9 cellular contexts compared by ENCODE assay signal in genomic region chr14:23008836-23009235, GRCh38. TPM values are rescaled to one million over a fixed set of nuclear protein-coding genes. Genes with fewer than 3 reads are reported as not detected.
A peak's percentile ranks its signal among the peaks of the same experiment; 100 is the strongest.
DNase-seq lines count a peak whose midpoint lies in the region; ATAC-seq and TF ChIP-seq lines count a peak whose summit lies in the region.
"Had no signal": no experiment of that assay in that cellular context is flagged by ENCODE, and none has a peak within 500 bp of the region (broad histone marks: within the 10 kb centered on the region; RNA-seq: fewer than 3 reads in every experiment).

No MANE protein-coding gene starts in this region.

- H3K4me1 ChIP-seq in left lung: peaks cover 8 to 30% of the 10 kb centered on the region in 2 donors
- H3K4me1 ChIP-seq in BE2C: peaks cover 23% of the 10 kb centered on the region

- no peaks in the 10 kb centered on the region for H3K27me3 ChIP-seq in left lung
- no peaks in the 10 kb centered on the region for H3K27me3 ChIP-seq in BE2C

- H3K36me3 ChIP-seq in KOPT-K1 (ENCODE audit: insufficient read depth, low read length): no peaks in the 10 kb centered on the region
- no peaks in the 10 kb centered on the region for H3K36me3 ChIP-seq in left lung
- no peaks in the 10 kb centered on the region for H3K36me3 ChIP-seq in BE2C

- ATAC-seq in left lung (no peak), HG02840 (IDR thresholded peaks at IDR 0.05; ENCODE audit: low FRiP score, unreplicated experiment) (no peak), GM19395 (IDR thresholded peaks at IDR 0.05; ENCODE audit: unreplicated experiment) (no peak), HG03196 (IDR thresholded peaks at IDR 0.05; ENCODE audit: unreplicated experiment) (no peak)

- H3K9me3 ChIP-seq in KOPT-K1 (ENCODE audit: insufficient read depth, low read length, poor library complexity, severe bottlenecking) (no peaks in the 10 kb centered on the region), left lung (no peaks in the 10 kb centered on the region), BE2C (no peaks in the 10 kb centered on the region; the same call in 1 of the 2 replicates)

- intact Hi-C loops in left lung (cut with DNase I): no loop called here

- TF ChIP-seq CTCF in left lung (IDR thresholded peaks at IDR 0.05): no peak
- TF ChIP-seq CTCF in BE2C (IDR thresholded peaks at IDR 0.05; ENCODE audit: low read depth, low read length): no peak

- H3K27ac ChIP-seq in KOPT-K1 (ENCODE audit: low read depth, low read length, poor library complexity, severe bottlenecking) (peak overlapping the region; percentile 93), left lung (peak overlapping the region; percentile 85 to 89)

- peak; percentile 82 for DNase-seq in DMS79 (lab: John Stamatoyannopoulos, UW)
- peak; percentile 65 for DNase-seq in SIG-M5 treated with dmso at 0.1 percent for 504 hours (lab: John Stamatoyannopoulos, UW; ENCODE audit: unreplicated experiment)
- DNase-seq in left lung: no peak
- no peak for DNase-seq in BE2C

- no peak overlapping the region for H3K4me3 ChIP-seq in left lung
- H3K4me3 ChIP-seq in BE2C (ENCODE audit: low read depth, low read length): no peak overlapping the region

RNA-seq across cellular contexts. Expression of gene C14orf93, which starts 1.1 kb away (rescaled TPM):
- 1 to 10 TPM; 8.3 TPM for total RNA-seq in left lung
- 13.4 TPM for polyA plus RNA-seq in BE2C (2012; ENCODE audit: insufficient read depth, insufficient read length, low read depth)

RNA-seq across cellular contexts. Expression of gene PSMB5, which starts 25.9 kb away (rescaled TPM):
- 100 to 1,000 TPM; 114 to 140 TPM for total RNA-seq in left lung
- polyA plus RNA-seq in BE2C (2012; ENCODE audit: insufficient read depth, insufficient read length, low read depth): 636 TPM

RNA-seq across cellular contexts. Expression of gene AJUBA, which starts 26.5 kb away (rescaled TPM):
- total RNA-seq in left lung: 10 to 100 TPM; 37.9 to 39.5 TPM
- polyA plus RNA-seq in BE2C (2012; ENCODE audit: insufficient read depth, insufficient read length, low read depth): 1.7 TPM

RNA-seq across cellular contexts. Expression of gene PSMB11, which starts 33.2 kb away (rescaled TPM):
- not detected for total RNA-seq in left lung
- not detected for polyA plus RNA-seq in BE2C (2012; ENCODE audit: insufficient read depth, insufficient read length, low read depth)
- total RNA-seq: omental fat pad had no signal

RNA-seq across cellular contexts. Expression of gene CDH24, which starts 48.5 kb away (rescaled TPM):
- total RNA-seq in left lung: 1 to 10 TPM; 6.1 to 9.2 TPM
- polyA plus RNA-seq in BE2C (2012; ENCODE audit: insufficient read depth, insufficient read length, low read depth): 135 TPM

Comparison
In these comparisons a context has a peak if more than half of its experiments do, and no peak if none do; other contexts are left out.
1. DNase-seq: peak in DMS79 (single experiment) and SIG-M5 treated with dmso at 0.1 percent for 504 hours (single experiment); none in left lung (0 of 2) and BE2C (single experiment).